ENCODE assay signal across 21 cellular contexts in genomic region chr5:77960305-77960704, GRCh38.
A peak's percentile ranks its signal among the peaks of the same experiment; 100 is the strongest.
DNase-seq lines count a peak whose midpoint lies in the region; ATAC-seq lines count a peak whose summit lies in the region.
"Had no signal": no experiment of that assay in that cellular context is flagged by ENCODE, and none has a peak within 500 bp of the region (broad histone marks: within the 10 kb centered on the region; RNA-seq: fewer than 3 reads in every experiment).

No MANE protein-coding gene starts in this region.

- H3K27me3 ChIP-seq in SJCRH30, result no peaks in the 10 kb centered on the region

- H3K27ac Mint-ChIP-seq in activated CD4-positive, alpha-beta memory T cell treated with anti-CD3 and anti-CD28 coated beads for 36 hours, result no peak overlapping the region
- H3K27ac Mint-ChIP-seq in activated CD4-positive, alpha-beta memory T cell treated with anti-CD3 and anti-CD28 coated beads, Interleukin-2, amount 10 ng/mL, durations not matched to agents 7 days and 5 days, result no peak overlapping the region
- H3K27ac Mint-ChIP-seq: memory B cell, natural killer cell, type B pancreatic cell had no signal

- peak overlapping the region; percentile 94 for H3K27ac ChIP-seq in SJCRH30
- H3K27ac ChIP-seq: BLaER1 treated with 17β-estradiol and CSF1 and Interleukin-3, amounts not matched to agents 10 nM and 100 nM; pancreas had no signal

- H3K4me3 Mint-ChIP-seq in activated CD4-positive, alpha-beta memory T cell treated with anti-CD3 and anti-CD28 coated beads for 36 hours, result no peak overlapping the region
- no peak overlapping the region for H3K4me3 Mint-ChIP-seq in activated CD4-positive, alpha-beta memory T cell treated with anti-CD3 and anti-CD28 coated beads, Interleukin-2, amount 10 ng/mL, durations not matched to agents 7 days and 5 days
- H3K4me3 Mint-ChIP-seq: memory B cell, natural killer cell, type B pancreatic cell had no signal

- ATAC-seq in stimulated activated naive CD8-positive, alpha-beta T cell treated with anti-CD3 and anti-CD28 coated beads, Interleukin-15, Interleukin-2, amounts not matched to agents 100 U/mL and 50 U/mL, for 24 hours, result peak; percentile 47
- no peak for ATAC-seq in HG02571 (IDR thresholded peaks at IDR 0.05; ENCODE audit: unreplicated experiment)
- ATAC-seq in HG03520 (IDR thresholded peaks at IDR 0.05; ENCODE audit: unreplicated experiment), result no peak
- ATAC-seq: activated CD4-positive, CD25-positive, alpha-beta regulatory T cell treated with anti-CD3 and anti-CD28 coated beads, Interleukin-2, amount 50 U/mL, for 24 hours; pancreas had no signal

- no peaks in the 10 kb centered on the region for H3K36me3 ChIP-seq in SJCRH30
- H3K36me3 ChIP-seq: BLaER1 treated with 17β-estradiol and CSF1 and Interleukin-3, amounts not matched to agents 10 nM and 100 nM; pancreas had no signal

- H3K9me3 Mint-ChIP-seq in activated CD4-positive, alpha-beta memory T cell treated with anti-CD3 and anti-CD28 coated beads for 36 hours, result no peaks in the 10 kb centered on the region
- no peaks in the 10 kb centered on the region for H3K9me3 Mint-ChIP-seq in activated CD4-positive, alpha-beta memory T cell treated with anti-CD3 and anti-CD28 coated beads, Interleukin-2, amount 10 ng/mL, durations not matched to agents 7 days and 5 days
- H3K9me3 Mint-ChIP-seq: memory B cell, natural killer cell, type B pancreatic cell had no signal

- intact Hi-C loops in activated CD4-positive, alpha-beta memory T cell treated with anti-CD3 and anti-CD28 coated beads for 36 hours (cut with micrococcal nuclease), result no loop called here
- intact Hi-C loops in head of caudate nucleus (cut with DNase I), result no loop called here

- peaks cover 11% of the 10 kb centered on the region for H3K4me1 Mint-ChIP-seq in activated CD4-positive, alpha-beta memory T cell treated with anti-CD3 and anti-CD28 coated beads for 36 hours (ENCODE audit: low read depth)
- peaks cover 10% of the 10 kb centered on the region for H3K4me1 Mint-ChIP-seq in activated CD4-positive, alpha-beta memory T cell treated with anti-CD3 and anti-CD28 coated beads, Interleukin-2, amount 10 ng/mL, durations not matched to agents 7 days and 5 days
- H3K4me1 Mint-ChIP-seq: memory B cell had no signal

- H3K27me3 Mint-ChIP-seq in activated CD4-positive, alpha-beta memory T cell treated with anti-CD3 and anti-CD28 coated beads for 36 hours, result peaks cover 14% of the 10 kb centered on the region
- peaks cover 27% of the 10 kb centered on the region for H3K27me3 Mint-ChIP-seq in activated CD4-positive, alpha-beta memory T cell treated with anti-CD3 and anti-CD28 coated beads, Interleukin-2, amount 10 ng/mL, durations not matched to agents 7 days and 5 days

- peaks cover 34% of the 10 kb centered on the region for H3K4me1 ChIP-seq in SJCRH30
- H3K4me1 ChIP-seq: BLaER1 treated with 17β-estradiol and CSF1 and Interleukin-3, amounts not matched to agents 10 nM and 100 nM; pancreas had no signal

- peaks cover 3% of the 10 kb centered on the region; the same call in 1 of the 2 replicates for H3K9me3 ChIP-seq in SJCRH30 (replicated peaks)
- H3K9me3 ChIP-seq: pancreas had no signal

- CTCF ChIA-PET in activated CD4-positive, alpha-beta memory T cell treated with anti-CD3 and anti-CD28 coated beads for 36 hours (lab: Charles Lee), result no interaction called here
- CTCF ChIA-PET in activated CD4-positive, alpha-beta memory T cell treated with anti-CD3 and anti-CD28 coated beads, Interleukin-2, amount 10 ng/mL, durations not matched to agents 7 days and 5 days (lab: Charles Lee), result no interaction called here

- no peak overlapping the region for H3K4me3 ChIP-seq in SJCRH30
- H3K4me3 ChIP-seq: BLaER1 treated with 17β-estradiol and CSF1 and Interleukin-3, amounts not matched to agents 10 nM and 100 nM; pancreas had no signal

- no peaks in the 10 kb centered on the region for H3K36me3 Mint-ChIP-seq in activated CD4-positive, alpha-beta memory T cell treated with anti-CD3 and anti-CD28 coated beads for 36 hours
- no peaks in the 10 kb centered on the region for H3K36me3 Mint-ChIP-seq in activated CD4-positive, alpha-beta memory T cell treated with anti-CD3 and anti-CD28 coated beads, Interleukin-2, amount 10 ng/mL, durations not matched to agents 7 days and 5 days (ENCODE audit: low read depth)
- H3K36me3 Mint-ChIP-seq: memory B cell, type B pancreatic cell had no signal

- peak; percentile 24 for DNase-seq in activated CD4-positive, alpha-beta memory T cell treated with anti-CD3 and anti-CD28 coated beads for 36 hours
- DNase-seq in activated CD4-positive, alpha-beta memory T cell treated with anti-CD3 and anti-CD28 coated beads, Interleukin-2, amount 10 ng/mL, durations not matched to agents 7 days and 5 days, result no peak
- DNase-seq in SJCRH30 (peak; percentile 31 to 66), head of caudate nucleus (peak in 32 of 42 donors; percentile 20 to 78 (median 52)), NCI-H524 (lab: John Stamatoyannopoulos, UW) (no peak)
- DNase-seq in stimulated activated naive CD8-positive, alpha-beta T cell treated with anti-CD3 and anti-CD28 coated beads, Interleukin-15, Interleukin-2, amounts not matched to agents 100 U/mL and 50 U/mL, for 24 hours, result no peak
- DNase-seq: activated gamma-delta T cell; IMR-90; kidney glomerular epithelial cell; natural killer cell; NCI-H1694 treated with DMSO at 0.1 percent for 48 hours; NCI-H2227 treated with DMSO at 0.1 percent for 48 hours; pancreas; stimulated activated naive CD4-positive, alpha-beta T cell treated with Interleukin-2 at 50 U/mL for 16 hours; T1000 had no signal

- POLR2A ChIA-PET in activated CD4-positive, alpha-beta memory T cell treated with anti-CD3 and anti-CD28 coated beads for 36 hours (lab: Charles Lee), result no interaction called here
- POLR2A ChIA-PET in activated CD4-positive, alpha-beta memory T cell treated with anti-CD3 and anti-CD28 coated beads, Interleukin-2, amount 10 ng/mL, durations not matched to agents 7 days and 5 days (lab: Charles Lee), result interaction anchor here (0.6 kb wide), 1 partner anchor 47 kb away, joined by 4 read pairs; no protein-coding TSS in a partner anchor

Comparison
In these comparisons a context has a peak if more than half of its experiments do, and no peak if none do; other contexts are left out.
1. DNase-seq: peak in activated CD4-positive, alpha-beta memory T cell treated with anti-CD3 and anti-CD28 coated beads for 36 hours (single experiment), SJCRH30 (2 of 2) and head of caudate nucleus (32 of 42); none in activated CD4-positive, alpha-beta memory T cell treated with anti-CD3 and anti-CD28 coated beads, Interleukin-2, amount 10 ng/mL, durations not matched to agents 7 days and 5 days (single experiment), stimulated activated naive CD8-positive, alpha-beta T cell treated with anti-CD3 and anti-CD28 coated beads, Interleukin-15, Interleukin-2, amounts not matched to agents 100 U/mL and 50 U/mL, for 24 hours (single experiment) and NCI-H524 (0 of 2).